In genomic region chrX:49589769-49590478, GRCh38 we compare ENCODE assay signal across 17 cellular contexts. TPM values are rescaled to one million over a fixed set of nuclear protein-coding genes. Genes with fewer than 3 reads are reported as not detected.
DNase-seq lines count a peak whose midpoint lies in the region; ATAC-seq, FAIRE-seq and TF ChIP-seq lines count a peak whose summit lies in the region.
"Not testable (repeated sequence)": the region's sequence is repeated elsewhere in the genome, so short reads cannot be mapped to it uniquely, and the experiment has no call there.
"Had no signal": no experiment of that assay in that cellular context is flagged by ENCODE, and none has a peak within 500 bp of the region (broad histone marks: within the 10 kb centered on the region; RNA-seq: fewer than 3 reads in every experiment).

No MANE protein-coding gene starts in this region.

- TF ChIP-seq CTCF in colonic mucosa (IDR thresholded peaks at IDR 0.05); lung (IDR thresholded peaks at IDR 0.05; ENCODE audit: control extremely low read depth, extremely low read depth); pancreas (IDR thresholded peaks at IDR 0.05); uterus (IDR thresholded peaks at IDR 0.05): not testable (repeated sequence)

- H3K4me1 ChIP-seq in colonic mucosa; lung (ENCODE audit: control insufficient read depth in 2 of 2, insufficient read depth in 2 of 2, low read length in 2 of 2); pancreas; uterus: not testable (repeated sequence)

- H3K4me3 ChIP-seq in colonic mucosa, lung, pancreas, uterus: not testable (repeated sequence)

- not testable (repeated sequence) for H3K9ac ChIP-seq in colonic mucosa (ENCODE audit: low read depth in 2 of 2, low read length in 2 of 2)

- H3K27ac Mint-ChIP-seq in activated T-cell treated with anti-CD3 and anti-CD28 coated beads, Interleukin-2, amount 50 U/mL, for 72 hours, result not testable (repeated sequence)

- not testable (repeated sequence) for H3K4me3 Mint-ChIP-seq in activated T-cell treated with anti-CD3 and anti-CD28 coated beads, Interleukin-2, amount 50 U/mL, for 72 hours

- H3K9me3 ChIP-seq in colonic mucosa; lung (ENCODE audit: control insufficient read depth in 2 of 2, insufficient read depth in 1 of 2, low read length in 1 of 2); pancreas; uterus: not testable (repeated sequence)

- not testable (repeated sequence) for H3K27ac ChIP-seq in colonic mucosa; lung (ENCODE audit: low read depth in 1 of 2, low read length in 1 of 2); pancreas; uterus

- TF ChIP-seq POLR2A in uterus (IDR thresholded peaks at IDR 0.05), result not testable (repeated sequence)

- H3K36me3 Mint-ChIP-seq in activated T-cell treated with anti-CD3 and anti-CD28 coated beads, Interleukin-2, amount 50 U/mL, for 72 hours (ENCODE audit: insufficient read depth in 2 of 2), result not testable (repeated sequence)

- not testable (repeated sequence) for H3K27me3 Mint-ChIP-seq in activated T-cell treated with anti-CD3 and anti-CD28 coated beads, Interleukin-2, amount 50 U/mL, for 72 hours (ENCODE audit: low read depth)

- H3K27me3 ChIP-seq in colonic mucosa; lung (ENCODE audit: control insufficient read depth, insufficient read depth); pancreas; uterus: not testable (repeated sequence)

- H3K36me3 ChIP-seq in colonic mucosa; lung (ENCODE audit: control insufficient read depth in 2 of 2, insufficient read depth in 2 of 2, low read length in 2 of 2); pancreas; uterus: not testable (repeated sequence)

- not testable (repeated sequence) for FAIRE-seq in pancreas (lab: Jason Lieb, UNC)

- H3K4me1 Mint-ChIP-seq in activated T-cell treated with anti-CD3 and anti-CD28 coated beads, Interleukin-2, amount 50 U/mL, for 72 hours (ENCODE audit: low read depth), result not testable (repeated sequence)

- not testable (repeated sequence) for H3K9me3 Mint-ChIP-seq in activated T-cell treated with anti-CD3 and anti-CD28 coated beads, Interleukin-2, amount 50 U/mL, for 72 hours

- 90 to 94% methylated on average over 24 to 25 of the region's 37 CpGs for whole genome bisulfite sequencing in lung, 2 donors
- 85 to 86% methylated on average over 24 of the region's 37 CpGs for WGBS in pancreas, 2 donors

- not testable (repeated sequence) for ATAC-seq in activated T-cell treated with anti-CD3 and anti-CD28 coated beads, Interleukin-2, amount 50 U/mL, for 72 hours (replicated peaks in 1 of 2); left ventricle myocardium superior; lung (ENCODE audit: insufficient read depth, low FRiP score); pancreas

- DNase-seq in T follicular helper cell (ENCODE audit: low read depth) (peak; percentile 12), colonic mucosa (peak; percentile 20), left ventricle myocardium superior (peak; percentile 20), lung (ENCODE audit: low spot score) (peak; percentile 29), pancreas (peak in 5 of 6 donors; percentile 1 to 87 (median 36)), uterus (peak; percentile 14 to 21)
- peak; percentile 2 to 3 for DNase-seq in activated T-cell treated with anti-CD3 and anti-CD28 coated beads, Interleukin-2, amount 50 U/mL, for 72 hours
- peak; percentile 5 for DNase-seq in stimulated activated CD4-positive, alpha-beta T cell treated with anti-CD3 and anti-CD28 coated beads, Interleukin-4, amount 100 ng/mL, for 24 hours

- intact Hi-C loops in colonic mucosa (cut with DNase I); left ventricle myocardium superior (cut with micrococcal nuclease); pancreas (cut with DNase I); uterus (cut with DNase I; ENCODE audit: low total_unique reads): not testable (repeated sequence)

RNA-seq across cellular contexts. Expression of gene GAGE2A, which starts 0.6 kb away (rescaled TPM):
- not detected for total RNA-seq in activated T-cell treated with anti-CD3 and anti-CD28 coated beads, Interleukin-2, amount 50 U/mL, for 72 hours
- under 1 TPM in 1 of 2 donors, not detected in 1; 0.86 TPM for total RNA-seq in colonic mucosa
- total RNA-seq in left ventricle myocardium superior, result not detected
- under 1 TPM in 1 of 2 donors, not detected in 1; 0.52 TPM for total RNA-seq in lung
- polyA plus RNA-seq in lung, result not detected
- under 1 TPM in 1 of 6 donors, not detected in 5; 0.82 TPM for total RNA-seq in pancreas
- not detected for polyA plus RNA-seq in pancreas
- not detected for total RNA-seq in uterus
- total RNA-seq: activated B cell treated with CpG ODN at 0.5 μM for 24 hours; activated naive CD4-positive, alpha-beta T cell treated with anti-CD3 and anti-CD28 coated beads, Interleukin-2, amount 50 U/mL, for 72 hours; activated T-helper 1 cell treated with anti-CD3 and anti-CD28 coated beads, Interleukin-12 subunit alpha, Interleukin-12 subunit beta, Interleukin-2, Interleukin-4 antibody, amounts not matched to agents 30 ng/mL and 10 ng/mL and 1 ng/mL, durations not matched to agents 14 hours and 24 hours and 36 hours; ascending aorta; G401; lung microvascular endothelial cell; pulmonary artery endothelial cell; SJSA1 had no signal
- polyA plus RNA-seq: esophagus had no signal

RNA-seq across cellular contexts. Expression of gene GAGE1, which starts 8.9 kb away (rescaled TPM):
- total RNA-seq in activated T-cell treated with anti-CD3 and anti-CD28 coated beads, Interleukin-2, amount 50 U/mL, for 72 hours, result not detected
- total RNA-seq in colonic mucosa (not detected), left ventricle myocardium superior (not detected), lung (under 1 TPM in 1 of 2 donors, not detected in 1; 0.49 TPM), pancreas (under 1 TPM in 1 of 6 donors, not detected in 5; 0.44 TPM), uterus (not detected)
- polyA plus RNA-seq in lung (not detected), pancreas (not detected)
- total RNA-seq: activated B cell treated with CpG ODN at 0.5 μM for 24 hours; activated naive CD4-positive, alpha-beta T cell treated with anti-CD3 and anti-CD28 coated beads, Interleukin-2, amount 50 U/mL, for 72 hours; activated T-helper 1 cell treated with anti-CD3 and anti-CD28 coated beads, Interleukin-12 subunit alpha, Interleukin-12 subunit beta, Interleukin-2, Interleukin-4 antibody, amounts not matched to agents 30 ng/mL and 10 ng/mL and 1 ng/mL, durations not matched to agents 14 hours and 24 hours and 36 hours; ascending aorta; G401; lung microvascular endothelial cell; pulmonary artery endothelial cell; SJSA1 had no signal
- polyA plus RNA-seq: esophagus had no signal

RNA-seq across cellular contexts. Expression of gene GAGE12H, which starts 10.2 kb away (rescaled TPM):
- total RNA-seq in activated T-cell treated with anti-CD3 and anti-CD28 coated beads, Interleukin-2, amount 50 U/mL, for 72 hours, result not detected
- total RNA-seq in colonic mucosa, result not detected
- not detected for total RNA-seq in left ventricle myocardium superior
- not detected for total RNA-seq in lung
- not detected for polyA plus RNA-seq in lung
- not detected for total RNA-seq in pancreas
- not detected for polyA plus RNA-seq in pancreas
- not detected for total RNA-seq in uterus
- total RNA-seq: activated B cell treated with CpG ODN at 0.5 μM for 24 hours; activated naive CD4-positive, alpha-beta T cell treated with anti-CD3 and anti-CD28 coated beads, Interleukin-2, amount 50 U/mL, for 72 hours; activated T-helper 1 cell treated with anti-CD3 and anti-CD28 coated beads, Interleukin-12 subunit alpha, Interleukin-12 subunit beta, Interleukin-2, Interleukin-4 antibody, amounts not matched to agents 30 ng/mL and 10 ng/mL and 1 ng/mL, durations not matched to agents 14 hours and 24 hours and 36 hours; ascending aorta; G401; lung microvascular endothelial cell; pulmonary artery endothelial cell; SJSA1 had no signal
- polyA plus RNA-seq: esophagus had no signal

RNA-seq across cellular contexts. Expression of gene GAGE12G, which starts 19.7 kb away (rescaled TPM):
- total RNA-seq in activated T-cell treated with anti-CD3 and anti-CD28 coated beads, Interleukin-2, amount 50 U/mL, for 72 hours, result not detected
- total RNA-seq in colonic mucosa (under 1 TPM in 1 of 2 donors, not detected in 1; 0.99 TPM), left ventricle myocardium superior (not detected), lung (not detected), pancreas (not detected), uterus (not detected)
- polyA plus RNA-seq in lung (not detected), pancreas (not detected)
- total RNA-seq: activated B cell treated with CpG ODN at 0.5 μM for 24 hours; activated naive CD4-positive, alpha-beta T cell treated with anti-CD3 and anti-CD28 coated beads, Interleukin-2, amount 50 U/mL, for 72 hours; activated T-helper 1 cell treated with anti-CD3 and anti-CD28 coated beads, Interleukin-12 subunit alpha, Interleukin-12 subunit beta, Interleukin-2, Interleukin-4 antibody, amounts not matched to agents 30 ng/mL and 10 ng/mL and 1 ng/mL, durations not matched to agents 14 hours and 24 hours and 36 hours; ascending aorta; G401; lung microvascular endothelial cell; pulmonary artery endothelial cell; SJSA1 had no signal
- polyA plus RNA-seq: esophagus had no signal

RNA-seq across cellular contexts. Expression of gene GAGE12F, which starts 29.3 kb away (rescaled TPM):
- not detected for total RNA-seq in activated T-cell treated with anti-CD3 and anti-CD28 coated beads, Interleukin-2, amount 50 U/mL, for 72 hours
- under 1 TPM in 1 of 2 donors, not detected in 1; 0.99 TPM for total RNA-seq in colonic mucosa
- not detected for total RNA-seq in left ventricle myocardium superior
- total RNA-seq in lung, result not detected
- polyA plus RNA-seq in lung, result not detected
- not detected for total RNA-seq in pancreas
- not detected for polyA plus RNA-seq in pancreas
- not detected for total RNA-seq in uterus
- total RNA-seq: activated B cell treated with CpG ODN at 0.5 μM for 24 hours; activated naive CD4-positive, alpha-beta T cell treated with anti-CD3 and anti-CD28 coated beads, Interleukin-2, amount 50 U/mL, for 72 hours; activated T-helper 1 cell treated with anti-CD3 and anti-CD28 coated beads, Interleukin-12 subunit alpha, Interleukin-12 subunit beta, Interleukin-2, Interleukin-4 antibody, amounts not matched to agents 30 ng/mL and 10 ng/mL and 1 ng/mL, durations not matched to agents 14 hours and 24 hours and 36 hours; ascending aorta; G401; lung microvascular endothelial cell; pulmonary artery endothelial cell; SJSA1 had no signal
- polyA plus RNA-seq: esophagus had no signal
